Comparison of ENCODE assay signal across 15 cellular contexts in genomic region chr21:45033791-45034555, GRCh38. TPM values are rescaled to one million over a fixed set of nuclear protein-coding genes. Genes with fewer than 3 reads are reported as not detected.
DNase-seq lines count a peak whose midpoint lies in the region; ATAC-seq and TF ChIP-seq lines count a peak whose summit lies in the region.
"Had no signal": no experiment of that assay in that cellular context is flagged by ENCODE, and none has a peak within 500 bp of the region (broad histone marks: within the 10 kb centered on the region; RNA-seq: fewer than 3 reads in every experiment).

No MANE protein-coding gene starts in this region.

- H3K27ac ChIP-seq in foreskin keratinocyte (no peak overlapping the region), osteoblast (ENCODE audit: low read depth, low read length) (peak overlapping the region; percentile 24), aorta (ENCODE audit: low read depth in 1 of 2, low read length in 2 of 2) (peak overlapping the region; percentile 88 to 95)
- H3K27ac ChIP-seq: SK-N-MC had no signal

- peaks cover 8% of the 10 kb centered on the region for H3K9me3 Mint-ChIP-seq in activated naive CD8-positive, alpha-beta T cell treated with anti-CD3 and anti-CD28 coated beads, Interleukin-2, amount 10 ng/mL, durations not matched to agents 7 days and 5 days
- H3K9me3 Mint-ChIP-seq in activated naive CD8-positive, alpha-beta T cell treated with anti-CD3 and anti-CD28 coated beads, Interleukin-2, amount 50 U/mL, for 24 hours = peaks cover 18% of the 10 kb centered on the region
- peaks cover 10% of the 10 kb centered on the region for H3K9me3 Mint-ChIP-seq in activated CD4-positive, alpha-beta T cell treated with anti-CD3 and anti-CD28 coated beads for 36 hours (ENCODE audit: low read depth)
- H3K9me3 Mint-ChIP-seq: effector memory CD8-positive, alpha-beta T cell had no signal

- DNase-seq in activated naive CD8-positive, alpha-beta T cell treated with anti-CD3 and anti-CD28 coated beads, Interleukin-2, amount 10 ng/mL, durations not matched to agents 7 days and 5 days = peak; percentile 11
- no peak for DNase-seq in activated naive CD8-positive, alpha-beta T cell treated with anti-CD3 and anti-CD28 coated beads, Interleukin-2, amount 50 U/mL, for 24 hours
- DNase-seq in foreskin keratinocyte (peak; percentile 46), osteoblast (ENCODE audit: insufficient read length, low spot score, missing footprints) (peak; percentile 94), aorta (peak; percentile 62 to 78), SW480 (ENCODE audit: low spot score) (no peak)
- DNase-seq in activated CD4-positive, alpha-beta T cell treated with anti-CD3 and anti-CD28 coated beads for 36 hours = no peak
- DNase-seq: activated CD4-positive, alpha-beta T cell treated with anti-CD3 and anti-CD28 coated beads for 48 hours; activated naive CD4-positive, alpha-beta T cell treated with anti-CD3 and anti-CD28 coated beads, Interleukin-2, amount 10 ng/mL, durations not matched to agents 7 days and 5 days; DND-41; effector memory CD8-positive, alpha-beta T cell; NCI-H1417 treated with DMSO at 0.1 percent for 48 hours; nucleus accumbens had no signal

- H3K27me3 Mint-ChIP-seq in activated naive CD8-positive, alpha-beta T cell treated with anti-CD3 and anti-CD28 coated beads, Interleukin-2, amount 10 ng/mL, durations not matched to agents 7 days and 5 days = peaks cover 10% of the 10 kb centered on the region
- peaks cover 6% of the 10 kb centered on the region for H3K27me3 Mint-ChIP-seq in activated naive CD8-positive, alpha-beta T cell treated with anti-CD3 and anti-CD28 coated beads, Interleukin-2, amount 50 U/mL, for 24 hours
- peaks cover 4% of the 10 kb centered on the region for H3K27me3 Mint-ChIP-seq in activated CD4-positive, alpha-beta T cell treated with anti-CD3 and anti-CD28 coated beads for 36 hours

- H3K4me3 Mint-ChIP-seq in activated naive CD8-positive, alpha-beta T cell treated with anti-CD3 and anti-CD28 coated beads, Interleukin-2, amount 10 ng/mL, durations not matched to agents 7 days and 5 days = no peak overlapping the region
- no peak overlapping the region for H3K4me3 Mint-ChIP-seq in activated naive CD8-positive, alpha-beta T cell treated with anti-CD3 and anti-CD28 coated beads, Interleukin-2, amount 50 U/mL, for 24 hours
- no peak overlapping the region for H3K4me3 Mint-ChIP-seq in activated CD4-positive, alpha-beta T cell treated with anti-CD3 and anti-CD28 coated beads for 36 hours
- H3K4me3 Mint-ChIP-seq: activated naive CD4-positive, alpha-beta T cell treated with anti-CD3 and anti-CD28 coated beads, Interleukin-2, amount 10 ng/mL, durations not matched to agents 7 days and 5 days; effector memory CD8-positive, alpha-beta T cell had no signal

- peak overlapping the region; percentile 75 for H3K4me2 ChIP-seq in osteoblast (ENCODE audit: insufficient read depth, low read length)

- H3K9me3 ChIP-seq in osteoblast (ENCODE audit: low read depth, low read length) (peaks cover 9% of the 10 kb centered on the region), aorta (ENCODE audit: control insufficient read depth, low read length) (no peaks in the 10 kb centered on the region)

- H3K4me1 Mint-ChIP-seq in activated naive CD8-positive, alpha-beta T cell treated with anti-CD3 and anti-CD28 coated beads, Interleukin-2, amount 10 ng/mL, durations not matched to agents 7 days and 5 days = peaks cover 2% of the 10 kb centered on the region
- H3K4me1 Mint-ChIP-seq in activated naive CD8-positive, alpha-beta T cell treated with anti-CD3 and anti-CD28 coated beads, Interleukin-2, amount 50 U/mL, for 24 hours = no peaks in the 10 kb centered on the region
- H3K4me1 Mint-ChIP-seq in activated CD4-positive, alpha-beta T cell treated with anti-CD3 and anti-CD28 coated beads for 36 hours = no peaks in the 10 kb centered on the region
- H3K4me1 Mint-ChIP-seq: activated naive CD4-positive, alpha-beta T cell treated with anti-CD3 and anti-CD28 coated beads, Interleukin-2, amount 10 ng/mL, durations not matched to agents 7 days and 5 days had no signal

- ATAC-seq in activated naive CD8-positive, alpha-beta T cell treated with anti-CD3 and anti-CD28 coated beads, Interleukin-2, amount 10 ng/mL, durations not matched to agents 7 days and 5 days (ENCODE audit: low read depth) = no peak
- no peak for ATAC-seq in activated naive CD8-positive, alpha-beta T cell treated with anti-CD3 and anti-CD28 coated beads, Interleukin-2, amount 50 U/mL, for 24 hours
- no peak for ATAC-seq in foreskin keratinocyte
- peak; percentile 68 for ATAC-seq in aorta (ENCODE audit: low FRiP score)
- no peak for ATAC-seq in HG03432 (IDR thresholded peaks at IDR 0.05; ENCODE audit: unreplicated experiment)
- no peak for ATAC-seq in activated CD4-positive, alpha-beta T cell treated with anti-CD3 and anti-CD28 coated beads for 36 hours
- ATAC-seq: effector memory CD8-positive, alpha-beta T cell had no signal

- H3K4me1 ChIP-seq in foreskin keratinocyte = no peaks in the 10 kb centered on the region
- H3K4me1 ChIP-seq in osteoblast (ENCODE audit: insufficient read depth, low read length) = peaks cover 23% of the 10 kb centered on the region
- H3K4me1 ChIP-seq in aorta (ENCODE audit: control insufficient read depth in 1 of 2, insufficient read depth in 2 of 2, low read length in 2 of 2) = peaks cover 0 to 3% of the 10 kb centered on the region in 2 donors

- peaks cover 18% of the 10 kb centered on the region for H3K27me3 ChIP-seq in foreskin keratinocyte
- peaks cover 3% of the 10 kb centered on the region for H3K27me3 ChIP-seq in osteoblast (ENCODE audit: insufficient read depth, low read length)
- H3K27me3 ChIP-seq in aorta (ENCODE audit: control insufficient read depth in 1 of 2, insufficient read depth in 2 of 2, low read length in 1 of 2) = no peaks in the 10 kb centered on the region

- POLR2A ChIA-PET in activated naive CD8-positive, alpha-beta T cell treated with anti-CD3 and anti-CD28 coated beads, Interleukin-2, amount 10 ng/mL, durations not matched to agents 7 days and 5 days (lab: Charles Lee) = no interaction called here
- POLR2A ChIA-PET in activated CD4-positive, alpha-beta T cell treated with anti-CD3 and anti-CD28 coated beads for 36 hours (lab: Charles Lee) = no interaction called here

- CTCF ChIA-PET in activated CD4-positive, alpha-beta T cell treated with anti-CD3 and anti-CD28 coated beads for 36 hours (lab: Charles Lee) = interaction anchor here (1.1 kb wide), 1 partner anchor 84 kb away, joined by 3 read pairs; no protein-coding TSS in a partner anchor

- no peak for TF ChIP-seq CTCF in foreskin keratinocyte (conservative IDR thresholded peaks at IDR 0.05)
- no peak for TF ChIP-seq CTCF in osteoblast (IDR thresholded peaks at IDR 0.05; ENCODE audit: extremely low read depth, low read depth, low read length)

- H2AFZ ChIP-seq in osteoblast (ENCODE audit: low read length) = peak overlapping the region; percentile 66

- H3K36me3 Mint-ChIP-seq in activated naive CD8-positive, alpha-beta T cell treated with anti-CD3 and anti-CD28 coated beads, Interleukin-2, amount 10 ng/mL, durations not matched to agents 7 days and 5 days = no peaks in the 10 kb centered on the region
- H3K36me3 Mint-ChIP-seq in activated naive CD8-positive, alpha-beta T cell treated with anti-CD3 and anti-CD28 coated beads, Interleukin-2, amount 50 U/mL, for 24 hours (ENCODE audit: low read depth) = peaks cover 2% of the 10 kb centered on the region
- H3K36me3 Mint-ChIP-seq in activated CD4-positive, alpha-beta T cell treated with anti-CD3 and anti-CD28 coated beads for 36 hours (ENCODE audit: low read depth) = no peaks in the 10 kb centered on the region
- H3K36me3 Mint-ChIP-seq: activated naive CD4-positive, alpha-beta T cell treated with anti-CD3 and anti-CD28 coated beads, Interleukin-2, amount 10 ng/mL, durations not matched to agents 7 days and 5 days had no signal

- 3 to 8% methylated on average over 21 of the region's 21 CpGs for WGBS in aorta, 2 donors

- H3K4me3 ChIP-seq in osteoblast (ENCODE audit: insufficient read depth, low read length) (peak overlapping the region; percentile 48), aorta (ENCODE audit: low read length in 2 of 2) (no peak overlapping the region)
- H3K4me3 ChIP-seq: SK-N-MC had no signal

- no peaks in the 10 kb centered on the region for H3K79me2 ChIP-seq in osteoblast (ENCODE audit: insufficient read depth, low read length)

- intact Hi-C loops in aorta (cut with DNase I) = no loop called here
- intact Hi-C loops in activated CD4-positive, alpha-beta T cell treated with anti-CD3 and anti-CD28 coated beads for 36 hours (cut with DNase I, micrococcal nuclease) = no loop called here

- H3K36me3 ChIP-seq in osteoblast (ENCODE audit: insufficient read depth, low read length) = no peaks in the 10 kb centered on the region
- no peaks in the 10 kb centered on the region for H3K36me3 ChIP-seq in aorta (ENCODE audit: control insufficient read depth in 1 of 2, insufficient read depth in 2 of 2, low read length in 1 of 2)

- H3K27ac Mint-ChIP-seq in activated naive CD8-positive, alpha-beta T cell treated with anti-CD3 and anti-CD28 coated beads, Interleukin-2, amount 10 ng/mL, durations not matched to agents 7 days and 5 days = no peak overlapping the region
- no peak overlapping the region for H3K27ac Mint-ChIP-seq in activated naive CD8-positive, alpha-beta T cell treated with anti-CD3 and anti-CD28 coated beads, Interleukin-2, amount 50 U/mL, for 24 hours
- no peak overlapping the region for H3K27ac Mint-ChIP-seq in activated CD4-positive, alpha-beta T cell treated with anti-CD3 and anti-CD28 coated beads for 36 hours
- H3K27ac Mint-ChIP-seq: activated naive CD4-positive, alpha-beta T cell treated with anti-CD3 and anti-CD28 coated beads, Interleukin-2, amount 10 ng/mL, durations not matched to agents 7 days and 5 days; effector memory CD8-positive, alpha-beta T cell had no signal

- no peaks in the 10 kb centered on the region for H4K20me1 ChIP-seq in osteoblast (ENCODE audit: insufficient read depth, low read length)

RNA-seq across cellular contexts. Expression of gene ADARB1, which starts 40.4 kb away (rescaled TPM):
- 10 to 100 TPM; 48.3 to 48.4 TPM for total RNA-seq in activated naive CD8-positive, alpha-beta T cell treated with anti-CD3 and anti-CD28 coated beads, Interleukin-2, amount 10 ng/mL, durations not matched to agents 7 days and 5 days
- total RNA-seq in foreskin keratinocyte = 23.7 and 29.2 TPM in 2 replicates
- 11.6 and 12.0 TPM in 2 replicates for polyA plus RNA-seq in foreskin keratinocyte
- 19.5 and 28.9 TPM in 2 replicates for total RNA-seq in osteoblast
- 100 to 1,000 TPM in 1 of 2 donors, 10 to 100 TPM in 1; 87.9 to 224 TPM for total RNA-seq in aorta
- polyA plus RNA-seq in aorta = 10 to 100 TPM; 54.7 to 93.3 TPM
- total RNA-seq in activated CD4-positive, alpha-beta T cell treated with anti-CD3 and anti-CD28 coated beads for 36 hours = 10 to 100 TPM; 32.8 to 37.7 TPM

Comparison
In these comparisons a context has a peak if more than half of its experiments do, and no peak if none do; other contexts are left out.
1. DNase-seq: peak in activated naive CD8-positive, alpha-beta T cell treated with anti-CD3 and anti-CD28 coated beads, Interleukin-2, amount 10 ng/mL, durations not matched to agents 7 days and 5 days (single experiment), foreskin keratinocyte (2 of 2), osteoblast (single experiment) and aorta (2 of 2); none in activated naive CD8-positive, alpha-beta T cell treated with anti-CD3 and anti-CD28 coated beads, Interleukin-2, amount 50 U/mL, for 24 hours (single experiment), activated CD4-positive, alpha-beta T cell treated with anti-CD3 and anti-CD28 coated beads for 36 hours (single experiment) and SW480 (single experiment).